In the genomic region with DNA sequence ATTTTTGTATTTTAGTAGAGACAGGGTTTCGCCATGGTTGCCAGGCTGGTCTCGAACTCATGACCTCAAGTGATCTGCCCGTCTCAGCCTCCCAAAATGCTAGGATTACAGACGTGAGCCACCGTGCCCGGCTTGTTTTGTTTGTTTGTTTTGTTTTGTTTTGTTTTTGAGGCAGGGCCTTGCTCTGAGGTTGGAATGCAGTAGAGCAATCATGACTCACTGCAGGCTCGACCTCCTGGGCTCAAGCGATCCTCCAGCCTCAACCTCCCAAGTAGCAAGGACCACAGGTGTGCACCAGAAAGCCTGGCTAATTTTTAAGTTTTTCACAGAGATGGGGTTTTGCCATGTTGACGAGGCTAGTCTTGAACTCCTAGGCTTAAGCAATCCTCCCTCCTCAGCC, we compare ENCODE assay signal across 29 cellular contexts.
"Had no signal": no experiment of that assay in that cellular context is flagged by ENCODE, and none has a peak within 500 bp of the region (broad histone marks: within the 10 kb centered on the region; RNA-seq: fewer than 3 reads in every experiment).

No MANE protein-coding gene starts in this region.

- H3K36me3 Mint-ChIP-seq: activated naive CD8-positive, alpha-beta T cell had no signal

- H3K36me3 ChIP-seq: brain microvascular endothelial cell had no signal

- FAIRE-seq: astrocyte, bronchial epithelial cell, frontal cortex had no signal

- H3K4me3 ChIP-seq: coronary artery, dorsolateral prefrontal cortex had no signal

- H3K9me3 Mint-ChIP-seq: activated CD8-positive, alpha-beta T cell treated with anti-CD3 and anti-CD28 coated beads for 36 hours; activated T-cell treated with anti-CD3 and anti-CD28 coated beads, Interleukin-2, amount 50 U/mL, for 4 hours; activated T-helper 17 cell treated with anti-CD3 and anti-CD28 coated beads, Interleukin-2, amount 50 U/mL, for 72 hours; central memory CD8-positive, alpha-beta T cell; dendritic cell treated with granulocyte-macrophage colony-stimulating factor and Interleukin-4, amounts not matched to agents 40 ng/mL and 50 ng/mL, for 4 days; endodermal cell had no signal

- H3K27me3 ChIP-seq: brain microvascular endothelial cell, dorsolateral prefrontal cortex had no signal

- H3K4me1 Mint-ChIP-seq: activated T-helper 17 cell treated with anti-CD3 and anti-CD28 coated beads, Interleukin-2, amount 50 U/mL, for 72 hours; central memory CD8-positive, alpha-beta T cell; endodermal cell had no signal

- H3K27ac ChIP-seq: brain microvascular endothelial cell, coronary artery, dorsolateral prefrontal cortex had no signal

- ATAC-seq: activated CD8-positive, alpha-beta T cell treated with anti-CD3 and anti-CD28 coated beads for 36 hours; activated T-cell treated with anti-CD3 and anti-CD28 coated beads, Interleukin-2, amount 50 U/mL, for 4 hours; activated T-helper 17 cell treated with anti-CD3 and anti-CD28 coated beads, Interleukin-2, amount 50 U/mL, for 72 hours; esophagus mucosa had no signal

- H3K27me3 Mint-ChIP-seq: activated T-helper 17 cell treated with anti-CD3 and anti-CD28 coated beads, Interleukin-2, amount 50 U/mL, for 72 hours; central memory CD8-positive, alpha-beta T cell had no signal

- H3K4me3 Mint-ChIP-seq: activated CD8-positive, alpha-beta T cell treated with anti-CD3 and anti-CD28 coated beads for 36 hours; activated naive CD8-positive, alpha-beta T cell; activated T-cell treated with anti-CD3 and anti-CD28 coated beads, Interleukin-2, amount 50 U/mL, for 4 hours; activated T-helper 17 cell treated with anti-CD3 and anti-CD28 coated beads, Interleukin-2, amount 50 U/mL, for 72 hours; central memory CD8-positive, alpha-beta T cell; dendritic cell treated with granulocyte-macrophage colony-stimulating factor and Interleukin-4, amounts not matched to agents 40 ng/mL and 50 ng/mL, for 4 days; endodermal cell had no signal

- H3K27ac Mint-ChIP-seq: activated CD8-positive, alpha-beta T cell treated with anti-CD3 and anti-CD28 coated beads for 36 hours; activated naive CD8-positive, alpha-beta T cell; activated T-helper 17 cell treated with anti-CD3 and anti-CD28 coated beads, Interleukin-2, amount 50 U/mL, for 72 hours; dendritic cell treated with granulocyte-macrophage colony-stimulating factor and Interleukin-4, amounts not matched to agents 40 ng/mL and 50 ng/mL, for 4 days; endodermal cell had no signal

- DNase-seq: activated CD4-positive, alpha-beta T cell treated with anti-CD3 and anti-CD28 coated beads for 1 hour; activated CD4-positive, alpha-beta T cell treated with anti-CD3 and anti-CD28 coated beads for 4 hours; activated CD4-positive, alpha-beta T cell treated with anti-CD3 and anti-CD28 coated beads, Interleukin-2, amount 50 U/mL, for 1 hour; activated CD4-positive, alpha-beta T cell treated with anti-CD3 and anti-CD28 coated beads, Interleukin-2, amount 50 U/mL, for 48 hours; activated CD8-positive, alpha-beta memory T cell treated with anti-CD3 and anti-CD28 coated beads for 24 hours; activated CD8-positive, alpha-beta T cell treated with anti-CD3 and anti-CD28 coated beads for 36 hours; activated effector memory CD4-positive, alpha-beta T cell treated with Interleukin-2 at 50 U/mL for 16 hours; activated gamma-delta T cell treated with Interleukin-2 at 50 U/mL for 16 hours; activated naive CD4-positive, alpha-beta T cell treated with anti-CD3 and anti-CD28 coated beads, Interleukin-2, amount 50 U/mL, for 16 hours; activated naive CD4-positive, alpha-beta T cell treated with Interleukin-2 at 50 U/mL for 16 hours; activated T-cell treated with anti-CD3 and anti-CD28 coated beads, Interleukin-2, amount 50 U/mL, for 4 hours; amniotic stem cell; anterior cingulate cortex; brain microvascular endothelial cell; dorsolateral prefrontal cortex; effector memory CD4-positive, alpha-beta T cell; endodermal cell; foreskin fibroblast; head of caudate nucleus; T-helper 2 cell had no signal
